15 cellular contexts compared by ENCODE assay signal in the genomic region with DNA sequence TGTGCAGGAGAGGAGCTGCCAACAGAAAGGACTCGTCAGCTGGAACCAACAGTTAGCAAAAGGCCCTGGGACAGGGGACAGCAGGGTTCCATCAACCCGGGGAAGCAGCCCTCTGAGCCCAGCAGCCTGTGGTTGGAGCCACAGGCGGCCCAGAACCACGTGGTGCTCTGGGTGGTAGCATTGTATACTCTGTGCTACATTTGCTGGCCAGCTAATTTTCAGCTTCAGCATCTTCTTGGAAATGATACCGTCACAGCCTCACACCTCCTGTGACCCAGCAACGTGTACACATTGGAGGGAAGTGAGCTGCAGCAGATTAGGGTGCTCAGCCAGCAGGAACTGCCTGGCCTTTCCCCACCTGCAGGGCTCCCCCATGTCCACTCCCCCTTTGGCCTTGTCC.
"Had no signal": no experiment of that assay in that cellular context is flagged by ENCODE, and none has a peak within 500 bp of the region (broad histone marks: within the 10 kb centered on the region; RNA-seq: fewer than 3 reads in every experiment).

No MANE protein-coding gene starts in this region.

- H3K27ac Mint-ChIP-seq: activated B cell treated with CpG ODN at 0.5 μM for 24 hours; activated naive CD4-positive, alpha-beta T cell treated with anti-CD3 and anti-CD28 coated beads, Interleukin-2, amount 10 ng/mL, durations not matched to agents 7 days and 5 days; progenitor cell of endocrine pancreas; T-helper 17 cell had no signal

- H3K27me3 ChIP-seq: brain microvascular endothelial cell, spleen, testis, upper lobe of right lung had no signal

- H3K27ac ChIP-seq: brain microvascular endothelial cell, spleen, testis, upper lobe of right lung had no signal

- H3K27me3 Mint-ChIP-seq: activated B cell treated with CpG ODN at 0.5 μM for 24 hours, naive B cell, T-helper 17 cell had no signal

- H3K4me3 ChIP-seq: spleen, testis, upper lobe of right lung had no signal

- ATAC-seq: esophagus mucosa, sciatic nerve, T-helper 17 cell, upper lobe of right lung had no signal

- H3K36me3 ChIP-seq: brain microvascular endothelial cell, spleen, upper lobe of right lung had no signal

- H3K9me3 ChIP-seq: spleen, testis, upper lobe of right lung had no signal

- H3K4me3 Mint-ChIP-seq: activated B cell treated with CpG ODN at 0.5 μM for 24 hours; activated naive CD4-positive, alpha-beta T cell treated with anti-CD3 and anti-CD28 coated beads, Interleukin-2, amount 10 ng/mL, durations not matched to agents 7 days and 5 days; naive B cell; T-helper 17 cell had no signal

- DNase-seq: activated B cell treated with CpG ODN at 0.5 μM for 24 hours; activated naive CD4-positive, alpha-beta T cell treated with anti-CD3 and anti-CD28 coated beads, Interleukin-2, amount 10 ng/mL, durations not matched to agents 7 days and 5 days; amniotic stem cell; brain microvascular endothelial cell; naive B cell; nucleus accumbens; spleen; stimulated activated CD4-positive, alpha-beta T cell treated with anti-CD3 and anti-CD28 coated beads, Interleukin-1b, Interleukin-23, amount 100 ng/mL, for 48 hours; stimulated activated naive CD4-positive, alpha-beta T cell; T-helper 17 cell; testis; upper lobe of right lung had no signal

- H3K4me1 ChIP-seq: testis, upper lobe of right lung had no signal

- H3K36me3 Mint-ChIP-seq: activated naive CD4-positive, alpha-beta T cell treated with anti-CD3 and anti-CD28 coated beads, Interleukin-2, amount 10 ng/mL, durations not matched to agents 7 days and 5 days; naive B cell had no signal

- H3K9me3 Mint-ChIP-seq: activated B cell treated with CpG ODN at 0.5 μM for 24 hours; activated naive CD4-positive, alpha-beta T cell treated with anti-CD3 and anti-CD28 coated beads, Interleukin-2, amount 10 ng/mL, durations not matched to agents 7 days and 5 days; naive B cell had no signal
